ENCODE assay signal across 8 cellular contexts in the genomic region with DNA sequence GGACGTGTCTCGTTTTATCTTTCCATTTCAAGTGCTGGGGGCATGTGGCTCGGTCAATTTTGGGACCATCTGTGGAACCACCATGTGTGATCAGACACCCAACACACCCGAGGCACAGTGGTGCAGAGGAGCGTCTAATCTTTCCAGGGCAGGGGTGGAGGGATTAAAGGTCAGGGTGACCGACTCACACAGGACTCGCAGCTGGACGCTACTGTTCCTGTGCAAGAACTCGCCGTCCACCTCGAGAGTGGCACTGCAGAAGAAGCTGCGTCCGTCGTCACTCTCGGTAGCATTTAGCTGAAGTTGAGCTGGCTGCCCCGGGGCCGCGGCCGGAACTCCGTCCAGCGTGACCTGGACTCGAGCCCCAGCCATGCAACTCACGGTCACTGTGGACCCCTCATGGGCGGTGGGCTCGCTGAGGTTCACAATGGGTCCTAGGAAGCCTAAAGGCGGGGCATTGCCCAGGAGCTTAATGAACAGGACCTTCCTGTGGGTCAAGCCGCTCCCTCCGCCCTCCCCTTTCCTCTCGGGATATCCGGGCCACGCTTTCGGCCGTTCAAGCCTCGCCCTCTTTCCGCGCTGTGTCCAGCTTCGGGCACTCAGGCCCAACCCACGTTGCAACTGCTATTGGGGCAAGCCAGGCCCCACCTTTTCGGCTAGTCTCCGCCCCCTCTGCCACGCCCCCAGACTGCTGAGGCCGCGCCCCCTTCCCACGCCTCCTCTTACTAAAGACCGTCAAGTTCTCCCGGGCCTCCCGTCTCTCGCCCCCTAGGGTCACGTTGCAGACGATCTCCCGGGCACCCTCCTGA. TPM values are rescaled to one million over a fixed set of nuclear protein-coding genes. Genes with fewer than 3 reads are reported as not detected.
DNase-seq lines count a peak whose midpoint lies in the region; ATAC-seq and TF ChIP-seq lines count a peak whose summit lies in the region.

No MANE protein-coding gene starts in this region.

- peak; percentile 92 for DNase-seq in DMS53 (lab: John Stamatoyannopoulos, UW)
- peak; percentile 77 for DNase-seq in NAMALWA (ENCODE audit: low spot score)
- DNase-seq in T1000 (lab: John Stamatoyannopoulos, UW) = peak; percentile 89
- DNase-seq in cortex of kidney (lab: John Stamatoyannopoulos, UW) = peak; percentile 29
- DNase-seq in kidney epithelial cell (ENCODE audit: low read depth) = peak; percentile 76
- DNase-seq in smooth muscle cell of the brain vasculature (ENCODE audit: low read depth, low spot score) = peak; percentile 75

- H3K4me3 ChIP-seq in kidney epithelial cell (ENCODE audit: low read depth, low read length) = peak overlapping the region; percentile 97

- no peak for ATAC-seq in HG03039 (IDR thresholded peaks at IDR 0.05; ENCODE audit: unreplicated experiment)
- ATAC-seq in HG02610 (IDR thresholded peaks at IDR 0.05; ENCODE audit: unreplicated experiment) = no peak

- TF ChIP-seq CTCF in kidney epithelial cell (IDR thresholded peaks at IDR 0.05; ENCODE audit: insufficient read depth, low read length, poor library complexity, severe bottlenecking) = no peak

- no peaks in the 10 kb centered on the region for H3K27me3 ChIP-seq in kidney epithelial cell (ENCODE audit: control insufficient read depth, insufficient read depth, low read length)

- peaks cover 1% of the 10 kb centered on the region for H3K36me3 ChIP-seq in kidney epithelial cell (ENCODE audit: control insufficient read depth, insufficient read depth, low read length)

RNA-seq across cellular contexts. Expression of gene RAVER1, which starts 1.2 kb away (rescaled TPM):
- total RNA-seq in kidney epithelial cell = 32.9 and 45.6 TPM in 2 replicates

RNA-seq across cellular contexts. Expression of gene ICAM3, which starts 4.9 kb away (rescaled TPM):
- 4.7 and 6.8 TPM in 2 replicates for total RNA-seq in kidney epithelial cell

RNA-seq across cellular contexts. Expression of gene FDX2, which starts 18.7 kb away (rescaled TPM):
- 43.5 and 73.5 TPM in 2 replicates for total RNA-seq in kidney epithelial cell

RNA-seq across cellular contexts. Expression of gene ZGLP1, which starts 24.9 kb away (rescaled TPM):
- total RNA-seq in kidney epithelial cell = 2.3 and 2.9 TPM in 2 replicates

RNA-seq across cellular contexts. Expression of gene ICAM5, which starts 44.8 kb away (rescaled TPM):
- 0.38 and 3.8 TPM in 2 replicates for total RNA-seq in kidney epithelial cell

Comparison
In these comparisons a context has a peak if more than half of its experiments do, and no peak if none do; other contexts are left out.
1. DNase-seq: peak in every context shown above with its lines; median percentile 92 in DMS53; 89 in T1000; 77 in NAMALWA; 76 in kidney epithelial cell; 75 in smooth muscle cell of the brain vasculature; 29 in cortex of kidney.